Comparison of ENCODE assay signal across 19 cellular contexts in the genomic region with DNA sequence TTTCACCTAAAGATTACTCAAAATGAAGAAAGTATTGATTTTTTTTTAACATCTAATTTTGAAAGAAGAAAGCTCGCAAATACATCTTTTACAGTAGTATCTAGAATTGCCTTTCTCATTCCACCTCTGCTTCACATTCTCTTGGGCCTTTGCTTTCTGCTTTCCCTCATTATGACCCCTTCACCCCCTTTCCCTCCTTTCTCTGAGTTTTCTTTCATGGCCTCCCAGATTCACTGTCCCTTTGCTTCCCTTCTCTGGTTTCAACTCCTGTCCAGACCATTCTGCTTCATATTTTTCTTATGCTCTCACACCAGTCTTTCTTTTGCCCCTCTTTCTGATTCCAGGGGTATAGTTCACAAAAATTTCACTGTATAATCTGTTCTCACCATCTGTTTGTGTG. TPM values are rescaled to one million over a fixed set of nuclear protein-coding genes. Genes with fewer than 3 reads are reported as not detected.
A peak's percentile ranks its signal among the peaks of the same experiment; 100 is the strongest.
DNase-seq lines count a peak whose midpoint lies in the region; ATAC-seq and TF ChIP-seq lines count a peak whose summit lies in the region.
"Had no signal": no experiment of that assay in that cellular context is flagged by ENCODE, and none has a peak within 500 bp of the region (broad histone marks: within the 10 kb centered on the region; RNA-seq: fewer than 3 reads in every experiment).

No MANE protein-coding gene starts in this region.

- TF ChIP-seq CTCF in PC-3 (conservative IDR thresholded peaks at IDR 0.05; ENCODE audit: low read depth, low read length) (no peak), endodermal cell (conservative IDR thresholded peaks at IDR 0.05) (no peak), osteoblast (IDR thresholded peaks at IDR 0.05; ENCODE audit: extremely low read depth, low read depth, low read length) (no peak)

- H3K4me3 Mint-ChIP-seq in CD4-positive, alpha-beta memory T cell = no peak overlapping the region
- no peak overlapping the region for H3K4me3 Mint-ChIP-seq in endodermal cell
- H3K4me3 Mint-ChIP-seq: activated CD4-positive, alpha-beta T cell treated with anti-CD3 and anti-CD28 coated beads, Interleukin-2, amount 10 ng/mL, durations not matched to agents 7 days and 5 days; naive thymus-derived CD4-positive, alpha-beta T cell had no signal

- no peak overlapping the region for H3K9ac ChIP-seq in PC-3 (ENCODE audit: low read length)
- H3K9ac ChIP-seq in endodermal cell (ENCODE audit: extremely low read depth, low read length, poor library complexity, severe bottlenecking) = no peak overlapping the region

- 100% methylated on average over 1 of the region's 1 CpG for WGBS in endodermal cell (ENCODE audit: insufficient coverage in 1 of 2, insufficient read length in 1 of 2), 2 experiments

- peaks cover 7% of the 10 kb centered on the region for H3K4me1 ChIP-seq in CD4-positive, alpha-beta memory T cell (ENCODE audit: insufficient read depth, low read length)
- peaks cover 30% of the 10 kb centered on the region for H3K4me1 ChIP-seq in PC-3 (ENCODE audit: insufficient read depth, low read length)
- no peaks in the 10 kb centered on the region for H3K4me1 ChIP-seq in endodermal cell (ENCODE audit: control insufficient read depth, insufficient read depth, low read length)
- peaks cover 21% of the 10 kb centered on the region for H3K4me1 ChIP-seq in osteoblast (ENCODE audit: insufficient read depth, low read length)

- no peaks in the 10 kb centered on the region for H4K20me1 ChIP-seq in PC-3 (ENCODE audit: low read length)
- no peaks in the 10 kb centered on the region for H4K20me1 ChIP-seq in osteoblast (ENCODE audit: insufficient read depth, low read length)

- no peak for ATAC-seq in PC-3
- ATAC-seq in GM19324 (IDR thresholded peaks at IDR 0.05; ENCODE audit: low FRiP score, unreplicated experiment) = no peak
- ATAC-seq: activated naive CD4-positive, alpha-beta T cell treated with anti-CD3 and anti-CD28 coated beads, Interleukin-2, amount 50 U/mL, for 72 hours; naive thymus-derived CD4-positive, alpha-beta T cell had no signal

- CTCF ChIA-PET in CD4-positive, alpha-beta memory T cell (lab: Charles Lee; ENCODE audit: partially characterized antibody) = interaction anchor here (0.7 to 11.7 kb wide), 3 partner anchors 63 to 129 kb away, joined by 3 to 373 read pairs (median 3); a partner anchor contains a TSS
- CTCF ChIA-PET in PC-3 (lab: Charles Lee) = no interaction called here

- peaks cover 31 to 46% of the 10 kb centered on the region in 2 donors for H3K36me3 Mint-ChIP-seq in CD4-positive, alpha-beta memory T cell
- peaks cover 56% of the 10 kb centered on the region for H3K36me3 Mint-ChIP-seq in endodermal cell (ENCODE audit: low read depth)

- no peak for DNase-seq in CD4-positive, alpha-beta memory T cell
- DNase-seq in PC-3 = no peak
- no peak for DNase-seq in endodermal cell
- DNase-seq in osteoblast (ENCODE audit: insufficient read length, low spot score, missing footprints) = no peak
- DNase-seq in HCEC 1CT = no peak
- no peak for DNase-seq in activated CD8-positive, alpha-beta memory T cell treated with anti-CD3 and anti-CD28 coated beads, Interleukin-2, amount 50 U/mL, for 4 hours
- DNase-seq in DMS153 treated with DMSO at 0.1 percent for 48 hours (lab: John Stamatoyannopoulos, UW; ENCODE audit: unreplicated experiment) = no peak
- DNase-seq: activated CD4-positive, alpha-beta T cell treated with anti-CD3 and anti-CD28 coated beads, Interleukin-2, amount 10 ng/mL, durations not matched to agents 7 days and 5 days; activated T-cell treated with anti-CD3 and anti-CD28 coated beads for 4 hours; effector CD4-positive, alpha-beta T cell; GF-D8; naive thymus-derived CD4-positive, alpha-beta T cell; NCI-H1694; NCI-H345 had no signal

- H3F3A ChIP-seq in PC-3 (ENCODE audit: low read length, unreplicated experiment) = no peaks in the 10 kb centered on the region

- H2AFZ ChIP-seq in PC-3 (ENCODE audit: low read length) (no peak overlapping the region), osteoblast (ENCODE audit: low read length) (peak overlapping the region; percentile 26)

- peaks cover 5 to 10% (median 8%) of the 10 kb centered on the region in 4 donors for H3K4me1 Mint-ChIP-seq in CD4-positive, alpha-beta memory T cell
- peaks cover 6% of the 10 kb centered on the region for H3K4me1 Mint-ChIP-seq in endodermal cell

- H3K4me2 ChIP-seq in PC-3 (ENCODE audit: low read length) (peak overlapping the region; percentile 57), osteoblast (ENCODE audit: insufficient read depth, low read length) (peak overlapping the region; percentile 65)

- H3K9me2 ChIP-seq in PC-3 (replicated peaks; ENCODE audit: low read length) = no peaks in the 10 kb centered on the region

- H3K79me2 ChIP-seq in PC-3 (ENCODE audit: low read length) = no peaks in the 10 kb centered on the region
- no peaks in the 10 kb centered on the region for H3K79me2 ChIP-seq in osteoblast (ENCODE audit: insufficient read depth, low read length)

- H3K27ac Mint-ChIP-seq in CD4-positive, alpha-beta memory T cell = peak overlapping the region in 4 of 7 donors; percentile 15 to 81 (median 24)
- H3K27ac Mint-ChIP-seq in endodermal cell = peak overlapping the region; percentile 79
- H3K27ac Mint-ChIP-seq: activated CD4-positive, alpha-beta T cell treated with anti-CD3 and anti-CD28 coated beads, Interleukin-2, amount 10 ng/mL, durations not matched to agents 7 days and 5 days had no signal

- POLR2A ChIA-PET in CD4-positive, alpha-beta memory T cell (lab: Charles Lee; ENCODE audit: partially characterized antibody) = no interaction called here
- POLR2A ChIA-PET in PC-3 (lab: Charles Lee; ENCODE audit: unreplicated experiment) = no interaction called here

- H3K36me3 ChIP-seq in CD4-positive, alpha-beta memory T cell (ENCODE audit: insufficient read depth, low read length) = peaks cover 14% of the 10 kb centered on the region
- peaks cover 37% of the 10 kb centered on the region for H3K36me3 ChIP-seq in PC-3 (ENCODE audit: low read depth, low read length)
- peaks cover 55% of the 10 kb centered on the region for H3K36me3 ChIP-seq in endodermal cell (ENCODE audit: control insufficient read depth, insufficient read depth, low read length)
- H3K36me3 ChIP-seq in osteoblast (ENCODE audit: insufficient read depth, low read length) = peaks cover 26% of the 10 kb centered on the region
- H3K36me3 ChIP-seq: prostate gland had no signal

- BruUV-seq in PC-3 (replicated peaks; lab: Mats Ljungman, UMichigan) = no TSS peak

- H3K27ac ChIP-seq in CD4-positive, alpha-beta memory T cell (ENCODE audit: low read depth, low read length) = no peak overlapping the region
- H3K27ac ChIP-seq in PC-3 (ENCODE audit: low read length) (peak overlapping the region; percentile 58), endodermal cell (ENCODE audit: low read depth, low read length) (no peak overlapping the region), osteoblast (ENCODE audit: low read depth, low read length) (peak overlapping the region; percentile 78)
- H3K27ac ChIP-seq: left lung, prostate gland had no signal

- intact Hi-C loops in CD4-positive, alpha-beta memory T cell (cut with micrococcal nuclease) = loop anchor here (5.0 kb wide), 2 partner anchors 348 to 402 kb away; a partner anchor contains a TSS
- intact Hi-C loops in PC-3 (cut with micrococcal nuclease) = loop anchor here (5.0 kb wide), 1 partner anchor 122 kb away; no protein-coding TSS in a partner anchor

- H3K27me3 ChIP-seq in CD4-positive, alpha-beta memory T cell (ENCODE audit: insufficient read depth, low read length) = no peaks in the 10 kb centered on the region
- H3K27me3 ChIP-seq in PC-3 (ENCODE audit: low read length) (no peaks in the 10 kb centered on the region), endodermal cell (ENCODE audit: control insufficient read depth, insufficient read depth, low read length, poor library complexity, severe bottlenecking) (no peaks in the 10 kb centered on the region), osteoblast (ENCODE audit: insufficient read depth, low read length) (no peaks in the 10 kb centered on the region)
- H3K27me3 ChIP-seq: left lung had no signal

- no peaks in the 10 kb centered on the region for H3K27me3 Mint-ChIP-seq in CD4-positive, alpha-beta memory T cell
- H3K27me3 Mint-ChIP-seq in endodermal cell (ENCODE audit: insufficient read depth) = no peaks in the 10 kb centered on the region
- H3K27me3 Mint-ChIP-seq: activated CD4-positive, alpha-beta T cell treated with anti-CD3 and anti-CD28 coated beads, Interleukin-2, amount 10 ng/mL, durations not matched to agents 7 days and 5 days; naive thymus-derived CD4-positive, alpha-beta T cell had no signal

- no peak overlapping the region for H3K4me3 ChIP-seq in CD4-positive, alpha-beta memory T cell (ENCODE audit: low read length in 2 of 2)
- H3K4me3 ChIP-seq in PC-3 (ENCODE audit: low read length) (peak overlapping the region; percentile 36; the same call in 1 of the 2 replicates), endodermal cell (ENCODE audit: low read length) (no peak overlapping the region), osteoblast (ENCODE audit: insufficient read depth, low read length) (peak overlapping the region; percentile 17)
- H3K4me3 ChIP-seq: HAP-1, left lung, prostate gland had no signal

- H3K9me3 Mint-ChIP-seq in CD4-positive, alpha-beta memory T cell = no peaks in the 10 kb centered on the region
- no peaks in the 10 kb centered on the region for H3K9me3 Mint-ChIP-seq in endodermal cell
- H3K9me3 Mint-ChIP-seq: activated CD4-positive, alpha-beta T cell treated with anti-CD3 and anti-CD28 coated beads, Interleukin-2, amount 10 ng/mL, durations not matched to agents 7 days and 5 days; activated naive CD4-positive, alpha-beta T cell treated with anti-CD3 and anti-CD28 coated beads, Interleukin-2, amount 50 U/mL, for 72 hours; naive thymus-derived CD4-positive, alpha-beta T cell had no signal

- no peaks in the 10 kb centered on the region for H3K9me3 ChIP-seq in CD4-positive, alpha-beta memory T cell (ENCODE audit: control insufficient read depth in 1 of 2, low read length in 2 of 2)
- H3K9me3 ChIP-seq in PC-3 (ENCODE audit: low read length) = no peaks in the 10 kb centered on the region
- no peaks in the 10 kb centered on the region for H3K9me3 ChIP-seq in endodermal cell (ENCODE audit: control insufficient read depth, low read length)
- no peaks in the 10 kb centered on the region for H3K9me3 ChIP-seq in osteoblast (ENCODE audit: low read depth, low read length)
- H3K9me3 ChIP-seq: HAP-1, left lung, prostate gland had no signal

RNA-seq across cellular contexts. Expression of a gene that starts 29.0 kb away (rescaled TPM):
- 10 to 100 TPM; 75.6 to 80.5 TPM for total RNA-seq in CD4-positive, alpha-beta memory T cell
- 100 to 1,000 TPM; 142 to 171 TPM for polyA plus RNA-seq in CD4-positive, alpha-beta memory T cell
- total RNA-seq in PC-3 (2014; rRNA removed) (83.1 and 94.5 TPM in 2 replicates), endodermal cell (100 to 1,000 TPM; 272 to 317 TPM), osteoblast (265 and 293 TPM in 2 replicates)
- polyA plus RNA-seq in endodermal cell (2013, experiment 1 of 2) = 218 TPM
- polyA plus RNA-seq in endodermal cell (2013, experiment 2 of 2) = 203 TPM

Comparison
In these comparisons a context has a peak if more than half of its experiments do, and no peak if none do; other contexts are left out.
1. H3K27ac ChIP-seq: peak in PC-3 (single experiment) and osteoblast (single experiment); none in CD4-positive, alpha-beta memory T cell (single experiment) and endodermal cell (single experiment).
2. H3K4me3 ChIP-seq: peak in PC-3 (single experiment) and osteoblast (single experiment); none in CD4-positive, alpha-beta memory T cell (0 of 2) and endodermal cell (single experiment).